Comparison of ENCODE assay signal across 9 cellular contexts in the genomic region with DNA sequence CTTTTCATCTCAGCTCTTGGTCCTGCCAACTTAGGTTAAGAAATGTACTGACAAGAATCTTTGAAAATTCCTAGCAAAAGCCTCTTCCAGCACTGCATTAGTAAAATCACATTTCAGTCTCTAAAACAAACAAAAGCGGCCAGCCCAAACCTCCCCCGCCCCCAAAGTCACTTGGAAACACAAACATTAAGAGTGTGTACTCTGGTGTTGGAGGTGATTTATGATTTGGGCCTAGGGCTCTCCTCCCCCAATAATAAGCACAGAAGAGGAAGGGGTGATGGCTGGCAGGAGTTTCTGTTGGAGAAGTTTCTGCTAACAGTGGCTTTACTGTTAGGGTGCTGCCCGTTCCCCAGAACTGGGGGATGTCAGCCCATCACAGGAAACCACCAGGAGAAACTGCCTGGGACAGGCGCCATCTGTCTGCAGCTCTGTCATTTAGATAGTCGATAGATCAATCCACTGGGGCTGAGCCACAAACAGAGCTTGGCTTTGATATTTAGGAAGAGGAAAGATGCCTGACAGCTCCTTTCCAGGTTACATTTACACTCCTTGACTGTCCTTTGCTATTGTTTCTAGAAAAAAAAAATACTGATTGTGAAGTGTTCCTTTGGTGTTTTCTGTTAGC.
DNase-seq lines count a peak whose midpoint lies in the region; ATAC-seq and TF ChIP-seq lines count a peak whose summit lies in the region.
"Had no signal": no experiment of that assay in that cellular context is flagged by ENCODE, and none has a peak within 500 bp of the region (broad histone marks: within the 10 kb centered on the region; RNA-seq: fewer than 3 reads in every experiment).

No MANE protein-coding gene starts in this region.

- H3K36me3 ChIP-seq in Panc1 (ENCODE audit: control insufficient read depth, insufficient read depth, low read length) (no peaks in the 10 kb centered on the region), adrenal gland (replicated peaks in 1 of 2) (no peaks in the 10 kb centered on the region)

- TF ChIP-seq POLR2A in adrenal gland (IDR thresholded peaks at IDR 0.05): no peak

- H3K4me3 ChIP-seq in Panc1 (ENCODE audit: low read depth in 2 of 2, low read length in 2 of 2) (no peak overlapping the region), adrenal gland (no peak overlapping the region)

- H3K27ac ChIP-seq in Panc1 (ENCODE audit: low read length) (no peak overlapping the region), adrenal gland (no peak overlapping the region)

- H3K9me3 ChIP-seq in Panc1 (ENCODE audit: control insufficient read depth, insufficient read depth, low read depth, low read length) (no peaks in the 10 kb centered on the region), adrenal gland (replicated peaks in 1 of 3) (no peaks in the 10 kb centered on the region)

- in situ Hi-C loops in Panc1 (cut with HindIII; ENCODE audit: low pct_unique_long_range_greater_than_20kb, low sequenced_read_pairs): no loop called here

- no peaks in the 10 kb centered on the region for H3K4me1 ChIP-seq in Panc1 (ENCODE audit: control insufficient read depth, insufficient read depth, low read length)
- H3K4me1 ChIP-seq in adrenal gland (replicated peaks in 1 of 2): no peaks in the 10 kb centered on the region

- H3K27me3 ChIP-seq in Panc1 (ENCODE audit: control insufficient read depth, insufficient read depth, low read length) (peaks cover 9% of the 10 kb centered on the region), adrenal gland (no peaks in the 10 kb centered on the region)

- WGBS in adrenal gland, 4 donors: 46 to 58% (median 55%) methylated on average over 5 of the region's 5 CpGs

- BruUV-seq in Panc1 (replicated peaks; lab: Mats Ljungman, UMichigan): no TSS peak

- POLR2A ChIA-PET in Panc1 (lab: Charles Lee): interaction anchor here (0.7 kb wide), 2 partner anchors 13 to 92 kb away, joined by 4 read pairs; no protein-coding TSS in a partner anchor

- ATAC-seq in Panc1 (no peak), left colon (peak; percentile 39), GM21529 (IDR thresholded peaks at IDR 0.05; ENCODE audit: unreplicated experiment) (no peak)

- CTCF ChIA-PET in Panc1 (lab: Charles Lee): interaction anchor here (0.6 kb wide), 2 partner anchors 242 to 931 kb away, joined by 3 read pairs; no protein-coding TSS in a partner anchor

- TF ChIP-seq CTCF in GM12873 (IDR thresholded peaks at IDR 0.05; ENCODE audit: insufficient read depth, low read depth, low read length, missing control alignments) (peak; percentile 32), Panc1 (IDR thresholded peaks at IDR 0.05) (peak; percentile 41), adrenal gland (IDR thresholded peaks at IDR 0.05) (no peak)

- intact Hi-C loops in Panc1 (cut with micrococcal nuclease; ENCODE audit: unreplicated experiment): no loop called here
- intact Hi-C loops in left colon (cut with DNase I, micrococcal nuclease): no loop called here
- intact Hi-C loops in adrenal gland (cut with DNase I): no loop called here

- DNase-seq in AG08396 (ENCODE audit: low spot score): peak; percentile 5
- no peak for DNase-seq in Panc1 (ENCODE audit: low read depth, low spot score)
- peak in 1 of 2 donors; percentile 15 for DNase-seq in left colon
- DNase-seq in DMS114 treated with DMSO at 0.1 percent for 48 hours (lab: John Stamatoyannopoulos, UW; ENCODE audit: unreplicated experiment): no peak
- DNase-seq in adrenal gland: no peak
- DNase-seq in epidermal melanocyte (ENCODE audit: insufficient read length, low spot score): no peak
- DNase-seq: Right ventricle myocardium superior had no signal

Comparison
In these comparisons a context has a peak if more than half of its experiments do, and no peak if none do; other contexts are left out.
1. CTCF ChIP-seq: peak in GM12873 (single experiment) and Panc1 (single experiment); none in adrenal gland (0 of 6).